In genomic region chr14:76117789-76118188, GRCh38 we compare ENCODE assay signal across 21 cellular contexts. TPM values are rescaled to one million over a fixed set of nuclear protein-coding genes. Genes with fewer than 3 reads are reported as not detected.
A peak's percentile ranks its signal among the peaks of the same experiment; 100 is the strongest.
DNase-seq lines count a peak whose midpoint lies in the region; ATAC-seq and TF ChIP-seq lines count a peak whose summit lies in the region.
"Had no signal": no experiment of that assay in that cellular context is flagged by ENCODE, and none has a peak within 500 bp of the region (broad histone marks: within the 10 kb centered on the region; RNA-seq: fewer than 3 reads in every experiment).

No MANE protein-coding gene starts in this region.

- peaks cover 2% of the 10 kb centered on the region for H3K9me3 Mint-ChIP-seq in glutamatergic neuron (ENCODE audit: unreplicated experiment)
- H3K9me3 Mint-ChIP-seq: nephron progenitor cell had no signal

- H3K9me3 ChIP-seq in HAP-1 = no peaks in the 10 kb centered on the region
- H3K9me3 ChIP-seq: spleen had no signal

- H3K27me3 ChIP-seq in HAP-1 (ENCODE audit: low read depth) = no peaks in the 10 kb centered on the region

- peak overlapping the region; percentile 52 for H3K27ac Mint-ChIP-seq in glutamatergic neuron (ENCODE audit: unreplicated experiment)
- H3K27ac Mint-ChIP-seq: activated naive CD8-positive, alpha-beta T cell; nephron progenitor cell; progenitor cell of endocrine pancreas had no signal

- H3K36me3 ChIP-seq in HAP-1 (replicated peaks) = no peaks in the 10 kb centered on the region
- H3K36me3 ChIP-seq: spleen had no signal

- H3K4me3 ChIP-seq in HAP-1 = no peak overlapping the region
- H3K4me3 ChIP-seq: spleen had no signal

- no peak for TF ChIP-seq CTCF in glutamatergic neuron (IDR thresholded peaks at IDR 0.05; ENCODE audit: partially characterized antibody, unreplicated experiment)

- no peaks in the 10 kb centered on the region for H3K4me1 ChIP-seq in HAP-1
- H3K4me1 ChIP-seq: spleen had no signal

- H3K36me3 Mint-ChIP-seq in glutamatergic neuron (ENCODE audit: unreplicated experiment) = no peaks in the 10 kb centered on the region
- H3K36me3 Mint-ChIP-seq: activated naive CD8-positive, alpha-beta T cell had no signal

- DNase-seq in DMS153 (lab: John Stamatoyannopoulos, UW) = peak; percentile 62
- DNase-seq in NCI-H146 treated with DMSO at 0.1 percent for 48 hours (lab: John Stamatoyannopoulos, UW; ENCODE audit: unreplicated experiment) = peak; percentile 80
- peak; percentile 75 to 91 for DNase-seq in NCI-H524 (lab: John Stamatoyannopoulos, UW)
- no peak for DNase-seq in glutamatergic neuron
- DNase-seq in medulla oblongata (ENCODE audit: extremely low spot score) = no peak
- DNase-seq in HAP-1 (ENCODE audit: low spot score in 2 of 2) = no peak
- DNase-seq: activated CD4-positive, CD25-positive, alpha-beta regulatory T cell; DND-41; effector CD8-positive, alpha-beta T cell; left colon; midbrain; NCI-H1436; NCI-H526 treated with DMSO at 0.1 percent for 48 hours; nephron progenitor cell; spleen; substantia nigra had no signal

- ATAC-seq in HG03439 (IDR thresholded peaks at IDR 0.05; ENCODE audit: unreplicated experiment) (no peak), GM18909 (IDR thresholded peaks at IDR 0.05; ENCODE audit: poor library complexity, unreplicated experiment) (no peak)
- ATAC-seq: left colon, Panc1 had no signal

- H3K4me3 Mint-ChIP-seq in glutamatergic neuron (ENCODE audit: unreplicated experiment) = no peak overlapping the region
- H3K4me3 Mint-ChIP-seq: activated naive CD8-positive, alpha-beta T cell; nephron progenitor cell had no signal

- H3K4me1 Mint-ChIP-seq in glutamatergic neuron (ENCODE audit: low read depth, unreplicated experiment) = peaks cover 25% of the 10 kb centered on the region

- in situ Hi-C loops in HAP-1 (cut with MboI; ENCODE audit: low sequenced_read_pairs) = no loop called here

- no peaks in the 10 kb centered on the region for H3K27me3 Mint-ChIP-seq in glutamatergic neuron (ENCODE audit: unreplicated experiment)

RNA-seq across cellular contexts. Expression of gene GPATCH2L, which starts 33.9 kb away (rescaled TPM):
- total RNA-seq in glutamatergic neuron (ENCODE audit: unreplicated experiment) = 115 TPM

Comparison
In these comparisons a context has a peak if more than half of its experiments do, and no peak if none do; other contexts are left out.
1. DNase-seq: peak in DMS153 (single experiment), NCI-H146 treated with DMSO at 0.1 percent for 48 hours (single experiment) and NCI-H524 (2 of 2); none in glutamatergic neuron (single experiment), medulla oblongata (single experiment) and HAP-1 (0 of 2).